Comparison of ENCODE assay signal across 13 cellular contexts in genomic region chr3:31639828-31640227, GRCh38.
A peak's percentile ranks its signal among the peaks of the same experiment; 100 is the strongest.
DNase-seq lines count a peak whose midpoint lies in the region; ATAC-seq, FAIRE-seq and TF ChIP-seq lines count a peak whose summit lies in the region.
"Had no signal": no experiment of that assay in that cellular context is flagged by ENCODE, and none has a peak within 500 bp of the region (broad histone marks: within the 10 kb centered on the region; RNA-seq: fewer than 3 reads in every experiment).

No MANE protein-coding gene starts in this region.

- no peak overlapping the region for H2BK15ac ChIP-seq in mesendoderm (replicated peaks; ENCODE audit: low read depth)

- SMC1A ChIA-PET in GM12878 (lab: Charles Lee; ENCODE audit: uncharacterized antibody, unreplicated experiment) = interaction anchor here (1.0 to 1.3 kb wide), 2 partner anchors 17 to 71 kb away, joined by 3 to 4 read pairs; no protein-coding TSS in a partner anchor

- H3K9me3 ChIP-seq in GM12878 (replicated peaks; ENCODE audit: control insufficient read depth, insufficient read depth, low read length) = no peaks in the 10 kb centered on the region
- no peaks in the 10 kb centered on the region for H3K9me3 ChIP-seq in left ventricle myocardium inferior (replicated peaks)

- POLR2A ChIA-PET in GM10248 (lab: Yijun Ruan, JAX) = no interaction called here
- POLR2A ChIA-PET in HEK293T (lab: Yijun Ruan, JAX) = no interaction called here
- POLR2A ChIA-PET in GM12878 (lab: Charles Lee) = no interaction called here

- RAD21 ChIA-PET in GM12878 (lab: Charles Lee; ENCODE audit: unreplicated experiment) = interaction anchor here (0.6 kb wide), 1 partner anchor 813 kb away, joined by 4 read pairs; no protein-coding TSS in a partner anchor

- DNase-seq in GM10248 (ENCODE audit: extremely low spot score) = no peak
- DNase-seq in HEK293T (ENCODE audit: extremely low spot score) = no peak
- no peak for DNase-seq in GM12878 (ENCODE audit: low read depth, low spot score)
- DNase-seq in mesendoderm = peak; percentile 27
- DNase-seq in left ventricle myocardium inferior = no peak
- no peak for DNase-seq in NCI-H226
- DNase-seq: MM.1S, NCI-H1930, NCI-H2171, NCI-H774, SIG-M5 had no signal

- peaks cover 7% of the 10 kb centered on the region; the same call in 1 of the 2 replicates for H3K4me1 ChIP-seq in GM12878 (ENCODE audit: control insufficient read depth, insufficient read depth, low read length)
- H3K4me1 ChIP-seq in mesendoderm (ENCODE audit: control insufficient read depth, low read depth, low read length) = no peaks in the 10 kb centered on the region
- peaks cover 17% of the 10 kb centered on the region for H3K4me1 ChIP-seq in left ventricle myocardium inferior

- no peak for TF ChIP-seq RAD21 in GM12878 (IDR thresholded peaks at IDR 0.05; ENCODE audit: insufficient read depth, low read depth, low read length)

- H4K8ac ChIP-seq in mesendoderm (ENCODE audit: low read depth, low read length) = no peak overlapping the region

- no peak overlapping the region for H3K18ac ChIP-seq in mesendoderm (ENCODE audit: low read length)

- no peak overlapping the region for H3K27ac ChIP-seq in GM12878 (ENCODE audit: control insufficient read depth, insufficient read depth)
- no peak overlapping the region for H3K27ac ChIP-seq in mesendoderm (ENCODE audit: low read depth, low read length)
- H3K27ac ChIP-seq in left ventricle myocardium inferior (replicated peaks) = no peak overlapping the region

- intact Hi-C loops in GM12878 (cut with micrococcal nuclease; ENCODE audit: unreplicated experiment) = no loop called here
- intact Hi-C loops in left ventricle myocardium inferior (cut with micrococcal nuclease) = no loop called here

- H3K27me3 ChIP-seq in GM12878 (replicated peaks in 1 of 2; ENCODE audit: control insufficient read depth in 2 of 2, insufficient read depth in 2 of 2, low read length in 1 of 2) (no peaks in the 10 kb centered on the region), mesendoderm (ENCODE audit: insufficient read depth, low read length, poor library complexity) (no peaks in the 10 kb centered on the region), left ventricle myocardium inferior (ENCODE audit: low read depth) (no peaks in the 10 kb centered on the region)

- H3K4me3 ChIP-seq in GM12878 (no peak overlapping the region), mesendoderm (ENCODE audit: low read length) (no peak overlapping the region), left ventricle myocardium inferior (no peak overlapping the region)

- H3K79me2 ChIP-seq in GM12878 (ENCODE audit: control insufficient read depth, insufficient read depth, low read length) = no peaks in the 10 kb centered on the region
- H3K79me2 ChIP-seq in mesendoderm (ENCODE audit: control insufficient read depth, insufficient read depth, low read length) = no peaks in the 10 kb centered on the region

- peak; percentile 4 for TF ChIP-seq CTCF in GM10248 (IDR thresholded peaks at IDR 0.05; ENCODE audit: control extremely low read depth, extremely low read depth, low read depth, missing control alignments)
- TF ChIP-seq CTCF in GM12878 (IDR thresholded peaks at IDR 0.05 in 2 of 3, conservative IDR thresholded peaks at IDR 0.05 in 1 of 3; ENCODE audit: control insufficient read depth in 2 of 3, extremely low read depth in 1 of 3, insufficient read depth in 1 of 3, low read depth in 3 of 3, low read length in 3 of 3) = no peak
- no peak for TF ChIP-seq CTCF in left ventricle myocardium inferior (IDR thresholded peaks at IDR 0.05; ENCODE audit: borderline replicate concordance)

- H3K4ac ChIP-seq in mesendoderm (ENCODE audit: low read depth, low read length) = no peak overlapping the region

- ATAC-seq in GM12878 = no peak; the same call in 2 of the 3 replicates
- no peak for ATAC-seq in HG03159 (IDR thresholded peaks at IDR 0.05; ENCODE audit: unreplicated experiment)

- peaks cover 0 to 4% of the 10 kb centered on the region in 2 experiments; a peak in 2 of 4 replicates for H3K36me3 ChIP-seq in GM12878 (ENCODE audit: control insufficient read depth in 2 of 2, insufficient read depth in 2 of 2, low read length in 1 of 2)
- no peaks in the 10 kb centered on the region for H3K36me3 ChIP-seq in mesendoderm (ENCODE audit: control insufficient read depth, insufficient read depth, low read length)
- peaks cover 13% of the 10 kb centered on the region for H3K36me3 ChIP-seq in left ventricle myocardium inferior

- no peak overlapping the region for H3K23ac ChIP-seq in mesendoderm (ENCODE audit: low read length)

- no peak for TF ChIP-seq POLR2A in GM12878 (IDR thresholded peaks at IDR 0.05; ENCODE audit: low read depth, low read length)

- no peak overlapping the region for H2BK5ac ChIP-seq in mesendoderm (ENCODE audit: low read length)

- CTCF ChIA-PET in GM10248 (lab: Yijun Ruan, JAX) (interaction anchor here (0.8 to 2.3 kb wide), 5 partner anchors 8 to 56 kb away, joined by 3 to 7 read pairs (median 4); no protein-coding TSS in a partner anchor), HEK293T (lab: Yijun Ruan, JAX) (no interaction called here), GM12878 (lab: Yijun Ruan, JAX) (interaction anchor here (0.7 kb wide), 1 partner anchor 10 kb away, joined by 3 read pairs; no protein-coding TSS in a partner anchor)

- no peaks in the 10 kb centered on the region for H3K79me1 ChIP-seq in mesendoderm (ENCODE audit: low read length)

- no peaks in the 10 kb centered on the region for H4K20me1 ChIP-seq in GM12878 (ENCODE audit: control insufficient read depth, insufficient read depth)

- FAIRE-seq in GM12878 (lab: Jason Lieb, UNC) = no peak
- FAIRE-seq: GM18507 had no signal

- in situ Hi-C loops in GM12878 (cut with MboI) = no loop called here

- H3K4me2 ChIP-seq in GM12878 (ENCODE audit: control insufficient read depth, insufficient read depth) (no peak overlapping the region), mesendoderm (ENCODE audit: low read length) (no peak overlapping the region)

- no peak overlapping the region for H4K5ac ChIP-seq in mesendoderm (ENCODE audit: low read length)

- TF ChIP-seq EP300 in GM12878 (IDR thresholded peaks at IDR 0.05; ENCODE audit: borderline replicate concordance in 1 of 2, control insufficient read depth in 1 of 2, low read depth in 2 of 2, low read length in 2 of 2) = no peak

- no TSS peak for BruUV-seq in GM12878 (replicated peaks; lab: Mats Ljungman, UMichigan)

- no peak overlapping the region for H2AFZ ChIP-seq in GM12878 (ENCODE audit: control insufficient read depth, low read depth, low read length)

- no peak overlapping the region for H3K56ac ChIP-seq in mesendoderm (ENCODE audit: low read length)

- WGBS in GM12878 (ENCODE audit: insufficient coverage, insufficient replicate concordance, low lambda C conversion rate, missing lambda C conversion rate) = 91% methylated on average over 1 of the region's 1 CpG
- whole genome bisulfite sequencing in mesendoderm (ENCODE audit: extremely low coverage, insufficient coverage, low lambda C conversion rate) = no CpG with 5 or more reads among the region's 1 CpG

- H3K9ac ChIP-seq in GM12878 (ENCODE audit: control insufficient read depth, insufficient read depth, low read length) (no peak overlapping the region), mesendoderm (ENCODE audit: low read length) (no peak overlapping the region)

- H2BK120ac ChIP-seq in mesendoderm (ENCODE audit: low read depth, low read length) = no peak overlapping the region

- no peak overlapping the region for H2AK5ac ChIP-seq in mesendoderm (ENCODE audit: low read length)

TF ChIP-seq in HEK293T, 16 proteins besides CTCF, POLR2A, EP300 and RAD21:
- no peak for TF ChIP-seq ARNT (IDR thresholded peaks at IDR 0.05)
- TF ChIP-seq, protein P1, sequence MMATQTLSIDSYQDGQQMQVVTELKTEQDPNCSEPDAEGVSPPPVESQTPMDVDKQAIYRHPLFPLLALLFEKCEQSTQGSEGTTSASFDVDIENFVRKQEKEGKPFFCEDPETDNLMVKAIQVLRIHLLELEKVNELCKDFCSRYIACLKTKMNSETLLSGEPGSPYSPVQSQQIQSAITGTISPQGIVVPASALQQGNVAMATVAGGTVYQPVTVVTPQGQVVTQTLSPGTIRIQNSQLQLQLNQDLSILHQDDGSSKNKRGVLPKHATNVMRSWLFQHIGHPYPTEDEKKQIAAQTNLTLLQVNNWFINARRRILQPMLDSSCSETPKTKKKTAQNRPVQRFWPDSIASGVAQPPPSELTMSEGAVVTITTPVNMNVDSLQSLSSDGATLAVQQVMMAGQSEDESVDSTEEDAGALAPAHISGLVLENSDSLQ (IDR thresholded peaks at IDR 0.05) = peak; percentile 19; the same call in 1 of the 2 replicates
- TF ChIP-seq SUZ12 (IDR thresholded peaks at IDR 0.05) = no peak
- TF ChIP-seq FOXM1 (IDR thresholded peaks at IDR 0.05; ENCODE audit: borderline replicate concordance) = no peak
- TF ChIP-seq SP1 (IDR thresholded peaks at IDR 0.05) = no peak
- no peak for TF ChIP-seq LEF1 (IDR thresholded peaks at IDR 0.05; ENCODE audit: borderline replicate concordance)

TF ChIP-seq in GM12878, 131 proteins besides CTCF, POLR2A, EP300 and RAD21 (continues in another document):
- TF ChIP-seq ZBTB40 (IDR thresholded peaks at IDR 0.05; ENCODE audit: borderline replicate concordance) (no peak), POLR2AphosphoS5 (IDR thresholded peaks at IDR 0.05; ENCODE audit: low read length) (peak; percentile 5; the same call in 1 of the 2 replicates)
